2 cellular contexts compared by ENCODE assay signal in genomic region chr17:78294356-78294755, GRCh38.
TF ChIP-seq lines count a peak whose summit lies in the region.

No MANE protein-coding gene starts in this region.

TF ChIP-seq in IMR-90, 13 proteins besides CTCF, POLR2A, EP300 and RAD21:
- TF ChIP-seq FOS (IDR thresholded peaks at IDR 0.05; ENCODE audit: low read depth, low read length) (no peak), MXI1 (IDR thresholded peaks at IDR 0.05; ENCODE audit: borderline replicate concordance, low read depth, low read length) (no peak), SMC3 (IDR thresholded peaks at IDR 0.05; ENCODE audit: low read depth, low read length) (no peak), NFE2L2 (IDR thresholded peaks at IDR 0.05; ENCODE audit: low read depth, low read length) (no peak)

TF ChIP-seq in H1, 55 proteins besides CTCF, POLR2A, EP300 and RAD21:
- TF ChIP-seq SIN3A (conservative IDR thresholded peaks at IDR 0.05 in 1 of 2, IDR thresholded peaks at IDR 0.05 in 1 of 2; ENCODE audit: low read depth in 1 of 2, low read length in 2 of 2) (no peak), ASH2L (IDR thresholded peaks at IDR 0.05; ENCODE audit: low read length) (no peak)
